In the genomic region with DNA sequence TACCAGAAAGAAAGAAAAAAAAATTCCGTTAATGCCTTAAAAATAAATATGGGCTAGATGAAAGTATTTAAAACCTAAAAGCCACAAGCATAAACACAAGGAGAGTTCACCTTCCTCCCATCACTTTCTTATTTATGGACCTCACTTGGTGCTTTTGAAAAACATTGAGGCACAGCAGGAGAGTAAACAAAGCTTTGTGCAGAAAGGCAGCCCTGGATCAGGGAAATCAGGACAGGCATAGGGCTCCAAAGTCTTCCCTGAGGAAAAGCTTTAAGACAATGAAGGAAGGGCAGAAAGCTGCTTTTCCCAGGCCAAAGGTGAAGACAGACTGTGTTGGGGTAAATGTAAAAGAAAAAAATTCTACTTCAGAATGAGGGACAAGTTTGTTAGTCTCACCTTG, we compare ENCODE assay signal across 12 cellular contexts.
DNase-seq lines count a peak whose midpoint lies in the region; ATAC-seq and TF ChIP-seq lines count a peak whose summit lies in the region.
"Had no signal": no experiment of that assay in that cellular context is flagged by ENCODE, and none has a peak within 500 bp of the region (broad histone marks: within the 10 kb centered on the region; RNA-seq: fewer than 3 reads in every experiment).

No MANE protein-coding gene starts in this region.

- H3K36me3 Mint-ChIP-seq in GM23338 (ENCODE audit: low read depth) = peaks cover 20% of the 10 kb centered on the region
- H3K36me3 Mint-ChIP-seq in neural progenitor cell = no peaks in the 10 kb centered on the region
- H3K36me3 Mint-ChIP-seq: CD4-positive, CD25-positive, alpha-beta regulatory T cell had no signal

- peaks cover 22% of the 10 kb centered on the region; the same call in 1 of the 2 replicates for H3K9me3 ChIP-seq in NT2/D1 (ENCODE audit: insufficient read depth, low read length)
- no peaks in the 10 kb centered on the region for H3K9me3 ChIP-seq in neural progenitor cell (ENCODE audit: low read depth)

- H3K4me3 Mint-ChIP-seq in GM23338 = no peak overlapping the region
- H3K4me3 Mint-ChIP-seq in neural progenitor cell = no peak overlapping the region
- H3K4me3 Mint-ChIP-seq: CD4-positive, CD25-positive, alpha-beta regulatory T cell had no signal

- TF ChIP-seq CTCF in GM23338 (conservative IDR thresholded peaks at IDR 0.05; ENCODE audit: low read depth in 2 of 2) (no peak), neural progenitor cell (IDR thresholded peaks at IDR 0.05) (no peak)

- H3K79me2 ChIP-seq in GM23338 (replicated peaks; ENCODE audit: insufficient read depth) (no peaks in the 10 kb centered on the region), neural progenitor cell (ENCODE audit: low read depth) (no peaks in the 10 kb centered on the region)

- no peaks in the 10 kb centered on the region for H3K27me3 ChIP-seq in GM23338 (ENCODE audit: insufficient read depth)
- H3K27me3 ChIP-seq in NT2/D1 (ENCODE audit: insufficient read depth, insufficient read length) = no peaks in the 10 kb centered on the region
- H3K27me3 ChIP-seq in neural progenitor cell = no peaks in the 10 kb centered on the region
- H3K27me3 ChIP-seq: BLaER1 treated with 17β-estradiol and CSF1 and Interleukin-3, amounts not matched to agents 10 nM and 100 nM had no signal

- no peak overlapping the region for H2AFZ ChIP-seq in GM23338
- H2AFZ ChIP-seq in neural progenitor cell (replicated peaks) = no peak overlapping the region

- H3K4me1 Mint-ChIP-seq in GM23338 (peaks cover 17% of the 10 kb centered on the region; the same call in 2 of the 3 replicates), neural progenitor cell (no peaks in the 10 kb centered on the region)

- peak; percentile 98 for ATAC-seq in GM23338
- no peak for ATAC-seq in HG02588 (IDR thresholded peaks at IDR 0.05; ENCODE audit: unreplicated experiment)
- ATAC-seq in GM18873 (IDR thresholded peaks at IDR 0.05; ENCODE audit: low FRiP score, unreplicated experiment) = no peak

- H3K36me3 ChIP-seq in GM23338 (ENCODE audit: insufficient read depth) = no peaks in the 10 kb centered on the region; the same call in 1 of the 2 replicates
- H3K36me3 ChIP-seq in NT2/D1 (ENCODE audit: insufficient read depth, insufficient read length, low read length) = no peaks in the 10 kb centered on the region
- no peaks in the 10 kb centered on the region for H3K36me3 ChIP-seq in neural progenitor cell
- H3K36me3 ChIP-seq: BLaER1 treated with 17β-estradiol and CSF1 and Interleukin-3, amounts not matched to agents 10 nM and 100 nM had no signal

- H3K9me3 Mint-ChIP-seq in GM23338 = peaks cover 29% of the 10 kb centered on the region
- peaks cover 14% of the 10 kb centered on the region for H3K9me3 Mint-ChIP-seq in neural progenitor cell

- H3K9ac ChIP-seq in NT2/D1 (ENCODE audit: insufficient read length, low read depth) (no peak overlapping the region), neural progenitor cell (no peak overlapping the region)
- H3K9ac ChIP-seq: BLaER1 treated with 17β-estradiol and CSF1 and Interleukin-3, amounts not matched to agents 10 nM and 100 nM had no signal

- H3K4me3 ChIP-seq in GM23338 (no peak overlapping the region), NT2/D1 (ENCODE audit: insufficient read length, low read depth) (no peak overlapping the region), neural progenitor cell (no peak overlapping the region)
- H3K4me3 ChIP-seq: BLaER1 treated with 17β-estradiol and CSF1 and Interleukin-3, amounts not matched to agents 10 nM and 100 nM had no signal

- H3K27ac ChIP-seq in GM23338 (ENCODE audit: low read depth) (no peak overlapping the region), neural progenitor cell (no peak overlapping the region)
- H3K27ac ChIP-seq: BLaER1 treated with 17β-estradiol and CSF1 and Interleukin-3, amounts not matched to agents 10 nM and 100 nM had no signal

- DNase-seq in GM23338 (ENCODE audit: low spot score) (peak; percentile 56), NT2/D1 (ENCODE audit: low read depth, low spot score) (peak; percentile 25), iPS DF 4.7 (ENCODE audit: extremely low read depth, low spot score) (peak; percentile 41), neural progenitor cell (ENCODE audit: low spot score) (peak; percentile 60), putamen (ENCODE audit: low spot score) (no peak), dedifferentiated amniotic fluid mesenchymal stem cell (ENCODE audit: extremely low spot score) (no peak)
- DNase-seq: ACHN; CD4-positive, CD25-positive, alpha-beta regulatory T cell; DMS53 had no signal

- H4K20me1 ChIP-seq in GM23338 (replicated peaks; ENCODE audit: insufficient read depth) (no peaks in the 10 kb centered on the region), neural progenitor cell (ENCODE audit: low read depth) (no peaks in the 10 kb centered on the region)
- H4K20me1 ChIP-seq: BLaER1 treated with 17β-estradiol and CSF1 and Interleukin-3, amounts not matched to agents 10 nM and 100 nM had no signal

- no peak overlapping the region for H3K4me2 ChIP-seq in GM23338
- H3K4me2 ChIP-seq in neural progenitor cell = no peak overlapping the region
- H3K4me2 ChIP-seq: BLaER1 treated with 17β-estradiol and CSF1 and Interleukin-3, amounts not matched to agents 10 nM and 100 nM had no signal

- peaks cover 15% of the 10 kb centered on the region for H3K4me1 ChIP-seq in GM23338 (ENCODE audit: insufficient read depth)
- H3K4me1 ChIP-seq in NT2/D1 (ENCODE audit: insufficient read depth, insufficient read length) = no peaks in the 10 kb centered on the region
- H3K4me1 ChIP-seq in neural progenitor cell = peaks cover 9% of the 10 kb centered on the region
- H3K4me1 ChIP-seq: BLaER1 treated with 17β-estradiol and CSF1 and Interleukin-3, amounts not matched to agents 10 nM and 100 nM had no signal

- no peaks in the 10 kb centered on the region for H3K9me2 ChIP-seq in GM23338 (ENCODE audit: insufficient read depth)

- no peaks in the 10 kb centered on the region for H3F3A ChIP-seq in GM23338 (replicated peaks; ENCODE audit: low read depth)
- no peaks in the 10 kb centered on the region for H3F3A ChIP-seq in neural progenitor cell (ENCODE audit: low read depth)

- H3K27me3 Mint-ChIP-seq in GM23338 (ENCODE audit: insufficient read depth, low read depth, poor library complexity) (no peaks in the 10 kb centered on the region), neural progenitor cell (ENCODE audit: insufficient read depth, low read depth) (no peaks in the 10 kb centered on the region)
- H3K27me3 Mint-ChIP-seq: CD4-positive, CD25-positive, alpha-beta regulatory T cell had no signal

- H3K27ac Mint-ChIP-seq in GM23338 (no peak overlapping the region), neural progenitor cell (no peak overlapping the region)
- H3K27ac Mint-ChIP-seq: CD4-positive, CD25-positive, alpha-beta regulatory T cell had no signal

TF ChIP-seq in GM23338, 12 proteins besides CTCF, POLR2A, EP300 and RAD21 (continues in another document):
- TF ChIP-seq NANOG (IDR thresholded peaks at IDR 0.05; ENCODE audit: borderline replicate concordance) = peak; percentile 72; the same call in 1 of the 2 replicates
- TF ChIP-seq, protein P1, sequence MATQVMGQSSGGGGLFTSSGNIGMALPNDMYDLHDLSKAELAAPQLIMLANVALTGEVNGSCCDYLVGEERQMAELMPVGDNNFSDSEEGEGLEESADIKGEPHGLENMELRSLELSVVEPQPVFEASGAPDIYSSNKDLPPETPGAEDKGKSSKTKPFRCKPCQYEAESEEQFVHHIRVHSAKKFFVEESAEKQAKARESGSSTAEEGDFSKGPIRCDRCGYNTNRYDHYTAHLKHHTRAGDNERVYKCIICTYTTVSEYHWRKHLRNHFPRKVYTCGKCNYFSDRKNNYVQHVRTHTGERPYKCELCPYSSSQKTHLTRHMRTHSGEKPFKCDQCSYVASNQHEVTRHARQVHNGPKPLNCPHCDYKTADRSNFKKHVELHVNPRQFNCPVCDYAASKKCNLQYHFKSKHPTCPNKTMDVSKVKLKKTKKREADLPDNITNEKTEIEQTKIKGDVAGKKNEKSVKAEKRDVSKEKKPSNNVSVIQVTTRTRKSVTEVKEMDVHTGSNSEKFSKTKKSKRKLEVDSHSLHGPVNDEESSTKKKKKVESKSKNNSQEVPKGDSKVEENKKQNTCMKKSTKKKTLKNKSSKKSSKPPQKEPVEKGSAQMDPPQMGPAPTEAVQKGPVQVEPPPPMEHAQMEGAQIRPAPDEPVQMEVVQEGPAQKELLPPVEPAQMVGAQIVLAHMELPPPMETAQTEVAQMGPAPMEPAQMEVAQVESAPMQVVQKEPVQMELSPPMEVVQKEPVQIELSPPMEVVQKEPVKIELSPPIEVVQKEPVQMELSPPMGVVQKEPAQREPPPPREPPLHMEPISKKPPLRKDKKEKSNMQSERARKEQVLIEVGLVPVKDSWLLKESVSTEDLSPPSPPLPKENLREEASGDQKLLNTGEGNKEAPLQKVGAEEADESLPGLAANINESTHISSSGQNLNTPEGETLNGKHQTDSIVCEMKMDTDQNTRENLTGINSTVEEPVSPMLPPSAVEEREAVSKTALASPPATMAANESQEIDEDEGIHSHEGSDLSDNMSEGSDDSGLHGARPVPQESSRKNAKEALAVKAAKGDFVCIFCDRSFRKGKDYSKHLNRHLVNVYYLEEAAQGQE (IDR thresholded peaks at IDR 0.05; ENCODE audit: unreplicated experiment) = no peak

Comparison
In these comparisons a context has a peak if more than half of its experiments do, and no peak if none do; other contexts are left out.
1. DNase-seq: peak in GM23338 (single experiment), NT2/D1 (single experiment), iPS DF 4.7 (single experiment) and neural progenitor cell (single experiment); none in putamen (single experiment) and dedifferentiated amniotic fluid mesenchymal stem cell (single experiment).